In the genomic region with DNA sequence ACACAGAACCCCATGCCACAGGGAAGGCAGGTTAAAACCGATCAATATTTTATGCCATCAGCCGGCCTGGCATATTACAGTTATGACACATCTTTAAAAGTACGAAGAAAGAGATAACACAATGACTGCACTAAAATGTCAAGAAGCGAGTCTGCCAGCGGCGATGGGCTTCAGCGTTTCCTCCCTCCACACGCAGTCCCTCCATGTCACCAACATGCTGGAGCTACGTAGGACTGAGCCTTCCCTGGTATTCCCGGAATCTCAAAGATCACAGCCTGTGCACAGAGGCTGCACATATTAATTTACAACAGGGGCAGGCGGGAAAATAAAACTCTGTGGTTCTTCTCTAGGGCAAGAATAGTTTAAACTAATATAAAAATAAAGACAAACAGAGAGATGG, we compare ENCODE assay signal across 19 cellular contexts.
DNase-seq lines count a peak whose midpoint lies in the region; ATAC-seq lines count a peak whose summit lies in the region.
"Had no signal": no experiment of that assay in that cellular context is flagged by ENCODE, and none has a peak within 500 bp of the region (broad histone marks: within the 10 kb centered on the region; RNA-seq: fewer than 3 reads in every experiment).

No MANE protein-coding gene starts in this region.

- ATAC-seq in Right ventricle myocardium inferior, result peak; percentile 80
- peak; percentile 68 to 77 for ATAC-seq in left cardiac atrium
- no peak for ATAC-seq in GM19467 (IDR thresholded peaks at IDR 0.05; ENCODE audit: unreplicated experiment)
- ATAC-seq: A549, GM12878, HCT116 had no signal

- DNase-seq in Right ventricle myocardium inferior (ENCODE audit: missing footprints) (no peak), cardiac septum (ENCODE audit: low spot score) (no peak), left cardiac atrium (no peak), left kidney (ENCODE audit: low read depth, low spot score) (peak; percentile 77), caudate nucleus (lab: John Stamatoyannopoulos, UW) (no peak), GDM1 (lab: John Stamatoyannopoulos, UW) (no peak)
- DNase-seq: AML-193; Caco-2; CD4-positive, alpha-beta T cell; GOT3; H7; HFFc6 had no signal

- no peak overlapping the region for H3K27ac ChIP-seq in caudate nucleus (ENCODE audit: low read depth, low read length)
- H3K27ac ChIP-seq: 22Rv1, A549, C4-2B, HL-60 had no signal

- intact Hi-C loops in Right ventricle myocardium inferior (cut with DNase I) (no loop called here), cardiac septum (cut with DNase I) (no loop called here), left cardiac atrium (cut with DNase I) (no loop called here)
